ENCODE assay signal across 9 cellular contexts in genomic region chr4:186201535-186202230, GRCh38. TPM values are rescaled to one million over a fixed set of nuclear protein-coding genes. Genes with fewer than 3 reads are reported as not detected.
A peak's percentile ranks its signal among the peaks of the same experiment; 100 is the strongest.
DNase-seq lines count a peak whose midpoint lies in the region; ATAC-seq and TF ChIP-seq lines count a peak whose summit lies in the region.
"Had no signal": no experiment of that assay in that cellular context is flagged by ENCODE, and none has a peak within 500 bp of the region (broad histone marks: within the 10 kb centered on the region; RNA-seq: fewer than 3 reads in every experiment).

No MANE protein-coding gene starts in this region.

- no peaks in the 10 kb centered on the region for H4K20me1 ChIP-seq in hepatocyte (ENCODE audit: insufficient read depth, poor library complexity, severe bottlenecking)

- TF ChIP-seq CTCF in C4-2B (conservative IDR thresholded peaks at IDR 0.05) (peak; percentile 92), hepatocyte (IDR thresholded peaks at IDR 0.05; ENCODE audit: poor library complexity) (peak; percentile 47)

- no peak overlapping the region for H2AFZ ChIP-seq in hepatocyte

- DNase-seq in GM19240 (ENCODE audit: insufficient read length, low spot score) (peak; percentile 55), SHP77 treated with DMSO at 0.1 percent for 48 hours (lab: John Stamatoyannopoulos, UW) (peak; percentile 5), hepatocyte (ENCODE audit: low spot score) (peak; percentile 64), DMS79 (lab: John Stamatoyannopoulos, UW) (no peak)
- peak; percentile 67 for DNase-seq in activated naive CD4-positive, alpha-beta T cell treated with anti-CD3 and anti-CD28 coated beads, Interleukin-2, amount 50 U/mL, for 16 hours
- DNase-seq in stimulated activated CD4-positive, alpha-beta T cell treated with anti-CD3 and anti-CD28 coated beads, Interleukin-4, amount 100 ng/mL, for 48 hours (ENCODE audit: low read depth in 2 of 2) = peak; percentile 29 to 30

- peak; percentile 96 for ATAC-seq in HG03378 (IDR thresholded peaks at IDR 0.05; ENCODE audit: unreplicated experiment)

- no peaks in the 10 kb centered on the region for H3K27me3 ChIP-seq in hepatocyte

- H3K4me1 ChIP-seq in hepatocyte (ENCODE audit: insufficient read depth) = no peaks in the 10 kb centered on the region

- peak overlapping the region; percentile 34 for H3K27ac ChIP-seq in C4-2B
- no peak overlapping the region for H3K27ac ChIP-seq in hepatocyte

- H3K9me3 ChIP-seq in hepatocyte (ENCODE audit: low read depth) = no peaks in the 10 kb centered on the region

- no peak overlapping the region for H3K4me2 ChIP-seq in hepatocyte

- H3K4me3 ChIP-seq in hepatocyte = no peak overlapping the region

- WGBS in hepatocyte (ENCODE audit: low lambda C conversion rate, missing lambda C conversion rate) = 49% methylated on average over 9 of the region's 9 CpGs

- no peaks in the 10 kb centered on the region for H3K9me2 ChIP-seq in hepatocyte (replicated peaks; ENCODE audit: insufficient read depth)

- no peaks in the 10 kb centered on the region for H3K79me2 ChIP-seq in hepatocyte

- no peaks in the 10 kb centered on the region for H3K36me3 ChIP-seq in hepatocyte (replicated peaks; ENCODE audit: insufficient read depth, low read depth)

RNA-seq across cellular contexts. Expression of gene CYP4V2, which starts 10.3 kb away (rescaled TPM):
- total RNA-seq in hepatocyte = 17.5 and 24.6 TPM in 2 replicates
- polyA plus RNA-seq in hepatocyte = 8.0 and 12.2 TPM in 2 replicates

RNA-seq across cellular contexts. Expression of gene KLKB1, which starts 25.6 kb away (rescaled TPM):
- total RNA-seq in hepatocyte = 16.1 and 20.3 TPM in 2 replicates
- 7.7 and 8.8 TPM in 2 replicates for polyA plus RNA-seq in hepatocyte
- total RNA-seq: myocyte had no signal
